Comparison of ENCODE assay signal across 37 cellular contexts in genomic region chr15:100226107-100226506, GRCh38.
"Had no signal": no experiment of that assay in that cellular context is flagged by ENCODE, and none has a peak within 500 bp of the region (broad histone marks: within the 10 kb centered on the region; RNA-seq: fewer than 3 reads in every experiment).

No MANE protein-coding gene starts in this region.

- H3K4me3 ChIP-seq: ascending aorta, cardiac muscle cell had no signal

- FAIRE-seq: bronchial epithelial cell, TTC549 had no signal

- H3K27ac Mint-ChIP-seq: activated B cell treated with CpG ODN at 0.5 μM for 24 hours; activated CD4-positive, alpha-beta memory T cell treated with anti-CD3 and anti-CD28 coated beads for 36 hours; activated CD4-positive, alpha-beta T cell treated with anti-CD3 and anti-CD28 coated beads, Interleukin-2, amount 10 ng/mL, durations not matched to agents 24 days and 14 days; activated CD8-positive, alpha-beta T cell treated with anti-CD3 and anti-CD28 coated beads for 36 hours; activated naive CD4-positive, alpha-beta T cell treated with anti-CD3 and anti-CD28 coated beads for 36 hours; activated naive CD4-positive, alpha-beta T cell treated with anti-CD3 and anti-CD28 coated beads, Interleukin-2, amount 50 U/mL, for 72 hours; activated naive CD8-positive, alpha-beta T cell treated with anti-CD3 and anti-CD28 coated beads for 36 hours; activated T-cell treated with anti-CD3 and anti-CD28 coated beads, Interleukin-2, amount 50 U/mL, for 72 hours; activated T-helper 1 cell treated with anti-CD3 and anti-CD28 coated beads, Interleukin-12 subunit alpha, Interleukin-12 subunit beta, Interleukin-2, Interleukin-4 antibody, amounts not matched to agents 30 ng/mL and 10 ng/mL and 1 ng/mL, durations not matched to agents 14 hours and 24 hours and 36 hours; activated T-helper 17 cell treated with anti-CD3 and anti-CD28 coated beads, Interleukin-2, amount 50 U/mL, for 72 hours; T-helper 1 cell treated with Interleukin-12 subunit alpha and Interleukin-12 subunit beta and Interleukin-4 antibody, amounts not matched to agents 30 μg/mL and 1 μg/mL, for 36 hours; T-helper 2 cell treated with Interferon-gamma antibody and Interleukin-4, amounts not matched to agents 5 μg/mL and 100 μg/mL, for 36 hours had no signal

- DNase-seq: activated B cell treated with CpG ODN at 0.5 μM for 24 hours; activated CD4-positive, alpha-beta memory T cell treated with anti-CD3 and anti-CD28 coated beads for 36 hours; activated CD4-positive, alpha-beta T cell treated with anti-CD3 and anti-CD28 coated beads for 4 hours; activated CD4-positive, alpha-beta T cell treated with anti-CD3 and anti-CD28 coated beads, Interleukin-2, amount 10 ng/mL, durations not matched to agents 24 days and 14 days; activated CD4-positive, alpha-beta T cell treated with anti-CD3 and anti-CD28 coated beads, Interleukin-2, amount 50 U/mL, for 1 hour; activated CD4-positive, alpha-beta T cell treated with anti-CD3 and anti-CD28 coated beads, Interleukin-2, amount 50 U/mL, for 4 hours; activated CD4-positive, CD25-positive, alpha-beta regulatory T cell treated with anti-CD3 and anti-CD28 coated beads, Interleukin-2, amount 50 U/mL, for 72 hours; activated CD8-positive, alpha-beta memory T cell treated with anti-CD3 and anti-CD28 coated beads, Interleukin-2, amount 50 U/mL, for 4 hours; activated CD8-positive, alpha-beta T cell treated with anti-CD3 and anti-CD28 coated beads for 36 hours; activated gamma-delta T cell treated with Interleukin-2 at 50 U/mL for 16 hours; activated naive CD4-positive, alpha-beta T cell; activated naive CD4-positive, alpha-beta T cell treated with anti-CD3 and anti-CD28 coated beads for 36 hours; activated naive CD4-positive, alpha-beta T cell treated with anti-CD3 and anti-CD28 coated beads, Interleukin-2, amount 50 U/mL, for 16 hours; activated naive CD8-positive, alpha-beta T cell treated with anti-CD3 and anti-CD28 coated beads for 36 hours; activated T-cell treated with anti-CD3 and anti-CD28 coated beads for 4 hours; activated T-cell treated with anti-CD3 and anti-CD28 coated beads, Interleukin-2, amount 50 U/mL, for 1 hour; activated T-cell treated with anti-CD3 and anti-CD28 coated beads, Interleukin-2, amount 50 U/mL, for 4 hours; activated T-cell treated with anti-CD3 and anti-CD28 coated beads, Interleukin-2, amount 50 U/mL, for 72 hours; amygdala; anterior cingulate cortex; caudate nucleus; cerebellar nuclear complex; T-helper 1 cell; T-helper 2 cell; T-helper 9 cell had no signal

- H3K36me3 Mint-ChIP-seq: activated CD4-positive, alpha-beta memory T cell treated with anti-CD3 and anti-CD28 coated beads for 36 hours; activated naive CD4-positive, alpha-beta T cell treated with anti-CD3 and anti-CD28 coated beads, Interleukin-2, amount 50 U/mL, for 72 hours; activated naive CD8-positive, alpha-beta T cell treated with anti-CD3 and anti-CD28 coated beads for 36 hours; brain had no signal

- H3K27me3 Mint-ChIP-seq: activated B cell treated with CpG ODN at 0.5 μM for 24 hours; activated CD4-positive, alpha-beta memory T cell treated with anti-CD3 and anti-CD28 coated beads for 36 hours; activated CD4-positive, alpha-beta T cell treated with anti-CD3 and anti-CD28 coated beads, Interleukin-2, amount 10 ng/mL, durations not matched to agents 24 days and 14 days; activated T-helper 17 cell treated with anti-CD3 and anti-CD28 coated beads, Interleukin-2, amount 50 U/mL, for 72 hours; central memory CD8-positive, alpha-beta T cell had no signal

- H3K4me1 ChIP-seq: ascending aorta had no signal

- H3K9me3 ChIP-seq: ascending aorta had no signal

- H3K36me3 ChIP-seq: ascending aorta, cardiac muscle cell had no signal

- H3K27ac ChIP-seq: ascending aorta, cardiac muscle cell, VCaP had no signal

- H3K4me3 Mint-ChIP-seq: activated B cell treated with CpG ODN at 0.5 μM for 24 hours; activated CD4-positive, alpha-beta memory T cell treated with anti-CD3 and anti-CD28 coated beads for 36 hours; activated CD4-positive, alpha-beta T cell treated with anti-CD3 and anti-CD28 coated beads, Interleukin-2, amount 10 ng/mL, durations not matched to agents 24 days and 14 days; activated CD8-positive, alpha-beta T cell treated with anti-CD3 and anti-CD28 coated beads for 36 hours; activated naive CD4-positive, alpha-beta T cell treated with anti-CD3 and anti-CD28 coated beads for 36 hours; activated naive CD8-positive, alpha-beta T cell treated with anti-CD3 and anti-CD28 coated beads for 36 hours; activated T-cell treated with anti-CD3 and anti-CD28 coated beads, Interleukin-2, amount 50 U/mL, for 4 hours; activated T-cell treated with anti-CD3 and anti-CD28 coated beads, Interleukin-2, amount 50 U/mL, for 72 hours; activated T-helper 1 cell treated with anti-CD3 and anti-CD28 coated beads, Interleukin-12 subunit alpha, Interleukin-12 subunit beta, Interleukin-2, Interleukin-4 antibody, amounts not matched to agents 30 ng/mL and 10 ng/mL and 1 ng/mL, durations not matched to agents 14 hours and 24 hours and 36 hours; activated T-helper 17 cell treated with anti-CD3 and anti-CD28 coated beads, Interleukin-2, amount 50 U/mL, for 72 hours; brain; central memory CD8-positive, alpha-beta T cell; T-helper 1 cell treated with Interleukin-12 subunit alpha and Interleukin-12 subunit beta and Interleukin-4 antibody, amounts not matched to agents 30 μg/mL and 1 μg/mL, for 36 hours; T-helper 2 cell treated with Interferon-gamma antibody and Interleukin-4, amounts not matched to agents 5 μg/mL and 100 μg/mL, for 36 hours had no signal

- H3K27me3 ChIP-seq: ascending aorta, cardiac muscle cell had no signal

- H3K4me1 Mint-ChIP-seq: activated B cell treated with CpG ODN at 0.5 μM for 24 hours had no signal

- H3K9me3 Mint-ChIP-seq: activated B cell treated with CpG ODN at 0.5 μM for 24 hours; activated CD4-positive, alpha-beta memory T cell treated with anti-CD3 and anti-CD28 coated beads for 36 hours; activated CD4-positive, alpha-beta T cell treated with anti-CD3 and anti-CD28 coated beads, Interleukin-2, amount 10 ng/mL, durations not matched to agents 24 days and 14 days; activated CD8-positive, alpha-beta T cell treated with anti-CD3 and anti-CD28 coated beads for 36 hours; activated naive CD4-positive, alpha-beta T cell treated with anti-CD3 and anti-CD28 coated beads for 36 hours; activated T-cell treated with anti-CD3 and anti-CD28 coated beads, Interleukin-2, amount 50 U/mL, for 4 hours; activated T-helper 1 cell treated with anti-CD3 and anti-CD28 coated beads, Interleukin-12 subunit alpha, Interleukin-12 subunit beta, Interleukin-2, Interleukin-4 antibody, amounts not matched to agents 30 ng/mL and 10 ng/mL and 1 ng/mL, durations not matched to agents 14 hours and 24 hours and 36 hours; activated T-helper 17 cell treated with anti-CD3 and anti-CD28 coated beads, Interleukin-2, amount 50 U/mL, for 72 hours; brain; central memory CD8-positive, alpha-beta T cell; T-helper 1 cell treated with Interleukin-12 subunit alpha and Interleukin-12 subunit beta and Interleukin-4 antibody, amounts not matched to agents 30 μg/mL and 1 μg/mL, for 36 hours; T-helper 2 cell treated with Interferon-gamma antibody and Interleukin-4, amounts not matched to agents 5 μg/mL and 100 μg/mL, for 36 hours had no signal
